24 cellular contexts compared by ENCODE assay signal in genomic region chr1:230337266-230337665, GRCh38.
"Had no signal": no experiment of that assay in that cellular context is flagged by ENCODE, and none has a peak within 500 bp of the region (broad histone marks: within the 10 kb centered on the region; RNA-seq: fewer than 3 reads in every experiment).

No MANE protein-coding gene starts in this region.

- H3K4me1 Mint-ChIP-seq: memory B cell; stimulated activated effector memory CD8-positive, alpha-beta T cell treated with anti-CD3 and anti-CD28 coated beads, Interleukin-12 subunit alpha, Interleukin-12 subunit beta, amount 100 ng/mL, for 72 hours had no signal

- H3K27ac Mint-ChIP-seq: effector memory CD8-positive, alpha-beta T cell; memory B cell; neural progenitor cell; stimulated activated effector memory CD8-positive, alpha-beta T cell treated with anti-CD3 and anti-CD28 coated beads, Interleukin-12 subunit alpha, Interleukin-12 subunit beta, amount 100 ng/mL, for 72 hours had no signal

- H3K79me2 ChIP-seq: parathyroid adenoma had no signal

- DNase-seq: cortex of kidney; effector memory CD8-positive, alpha-beta T cell; erythroblast; esophagus squamous epithelium; head of caudate nucleus; right cardiac atrium; sigmoid colon; stimulated activated CD4-positive, alpha-beta T cell treated with anti-CD3 and anti-CD28 coated beads, Interleukin-2, amount 100 ng/mL, for 24 hours; stimulated activated CD4-positive, alpha-beta T cell treated with anti-CD3 and anti-CD28 coated beads, Interleukin-4, amount 100 ng/mL, for 24 hours; stimulated activated naive CD4-positive, alpha-beta T cell treated with Interleukin-2 at 50 U/mL for 16 hours; stomach; thyroid gland; trophoblast cell had no signal

- H3K4me1 ChIP-seq: esophagus squamous epithelium, prostate gland, stomach, thyroid gland, vagina had no signal

- FAIRE-seq: endometrium, frontal cortex, keratinocyte had no signal

- H3K27ac ChIP-seq: esophagus squamous epithelium, neural progenitor cell, parathyroid adenoma, prostate gland, sigmoid colon, stomach, thyroid gland, vagina had no signal

- H3K9me3 Mint-ChIP-seq: effector memory CD8-positive, alpha-beta T cell; nephron; neural progenitor cell; stimulated activated effector memory CD8-positive, alpha-beta T cell treated with anti-CD3 and anti-CD28 coated beads, Interleukin-12 subunit alpha, Interleukin-12 subunit beta, amount 100 ng/mL, for 72 hours had no signal

- H3K4me2 ChIP-seq: neural progenitor cell had no signal

- H3K4me3 Mint-ChIP-seq: effector memory CD8-positive, alpha-beta T cell; memory B cell; nephron; neural progenitor cell; stimulated activated effector memory CD8-positive, alpha-beta T cell treated with anti-CD3 and anti-CD28 coated beads, Interleukin-12 subunit alpha, Interleukin-12 subunit beta, amount 100 ng/mL, for 72 hours had no signal

- H3K9ac ChIP-seq: neural progenitor cell, parathyroid adenoma had no signal

- ATAC-seq: effector memory CD8-positive, alpha-beta T cell; right cardiac atrium; stimulated activated effector memory CD8-positive, alpha-beta T cell treated with anti-CD3 and anti-CD28 coated beads, Interleukin-12 subunit alpha, Interleukin-12 subunit beta, amount 100 ng/mL, for 72 hours had no signal

- H3K27me3 ChIP-seq: neural progenitor cell, sigmoid colon, stomach, thyroid gland, vagina had no signal

- H3K36me3 ChIP-seq: esophagus squamous epithelium, neural progenitor cell, prostate gland, sigmoid colon, stomach, thyroid gland, vagina had no signal

- H3K9me3 ChIP-seq: esophagus squamous epithelium, prostate gland, sigmoid colon, stomach, thyroid gland, vagina had no signal

- H3K4me3 ChIP-seq: esophagus squamous epithelium, lung, neural progenitor cell, prostate gland, sigmoid colon, stomach, thyroid gland, vagina had no signal

- H3K36me3 Mint-ChIP-seq: memory B cell; stimulated activated effector memory CD8-positive, alpha-beta T cell treated with anti-CD3 and anti-CD28 coated beads, Interleukin-12 subunit alpha, Interleukin-12 subunit beta, amount 100 ng/mL, for 72 hours had no signal

- H2AFZ ChIP-seq: neural progenitor cell, parathyroid adenoma had no signal
